ENCODE assay signal across 10 cellular contexts in genomic region chr22:39478461-39478860, GRCh38. TPM values are rescaled to one million over a fixed set of nuclear protein-coding genes. Genes with fewer than 3 reads are reported as not detected.
DNase-seq lines count a peak whose midpoint lies in the region; ATAC-seq lines count a peak whose summit lies in the region.
"Had no signal": no experiment of that assay in that cellular context is flagged by ENCODE, and none has a peak within 500 bp of the region (broad histone marks: within the 10 kb centered on the region; RNA-seq: fewer than 3 reads in every experiment).

No MANE protein-coding gene starts in this region.

- H3K27me3 Mint-ChIP-seq in activated CD4-positive, alpha-beta memory T cell treated with anti-CD3 and anti-CD28 coated beads, Interleukin-2, amount 10 ng/mL, durations not matched to agents 7 days and 5 days, result no peaks in the 10 kb centered on the region
- H3K27me3 Mint-ChIP-seq: activated naive CD8-positive, alpha-beta T cell had no signal

- DNase-seq in stimulated activated CD4-positive, alpha-beta T cell treated with anti-CD3 and anti-CD28 coated beads, Interleukin-15, amount 100 ng/mL, for 24 hours, result peak; percentile 33
- DNase-seq in stimulated activated CD4-positive, alpha-beta T cell treated with anti-CD3 and anti-CD28 coated beads, Interleukin-4, amount 100 ng/mL, for 1 hour, result no peak
- peak; percentile 44 for DNase-seq in activated CD4-positive, alpha-beta memory T cell treated with anti-CD3 and anti-CD28 coated beads, Interleukin-2, amount 10 ng/mL, durations not matched to agents 7 days and 5 days
- peak; percentile 86 for DNase-seq in islet precursor cell
- DNase-seq in Ammon's horn (ENCODE audit: low spot score), result no peak
- no peak for DNase-seq in SKM-1 treated with dmso at 0.1 percent for 144 hours (lab: John Stamatoyannopoulos, UW; ENCODE audit: unreplicated experiment)
- no peak for DNase-seq in OCI-M2 (lab: John Stamatoyannopoulos, UW; ENCODE audit: unreplicated experiment)
- DNase-seq: NCI-H774 had no signal

- ATAC-seq in HG02642 (IDR thresholded peaks at IDR 0.05; ENCODE audit: poor library complexity, unreplicated experiment), result no peak

- no peaks in the 10 kb centered on the region for H3K4me1 Mint-ChIP-seq in activated CD4-positive, alpha-beta memory T cell treated with anti-CD3 and anti-CD28 coated beads, Interleukin-2, amount 10 ng/mL, durations not matched to agents 7 days and 5 days

- CTCF ChIA-PET in activated CD4-positive, alpha-beta memory T cell treated with anti-CD3 and anti-CD28 coated beads, Interleukin-2, amount 10 ng/mL, durations not matched to agents 7 days and 5 days (lab: Charles Lee), result interaction anchor here (1.0 kb wide), 1 partner anchor 18 kb away, joined by 3 read pairs; no protein-coding TSS in a partner anchor

- no peaks in the 10 kb centered on the region for H3K9me3 Mint-ChIP-seq in activated CD4-positive, alpha-beta memory T cell treated with anti-CD3 and anti-CD28 coated beads, Interleukin-2, amount 10 ng/mL, durations not matched to agents 7 days and 5 days

- no peak overlapping the region for H3K27ac Mint-ChIP-seq in activated CD4-positive, alpha-beta memory T cell treated with anti-CD3 and anti-CD28 coated beads, Interleukin-2, amount 10 ng/mL, durations not matched to agents 7 days and 5 days
- H3K27ac Mint-ChIP-seq: activated naive CD8-positive, alpha-beta T cell had no signal

- POLR2A ChIA-PET in activated CD4-positive, alpha-beta memory T cell treated with anti-CD3 and anti-CD28 coated beads, Interleukin-2, amount 10 ng/mL, durations not matched to agents 7 days and 5 days (lab: Charles Lee), result interaction anchor here (1.1 kb wide), 1 partner anchor 10 kb away, joined by 3 read pairs; no protein-coding TSS in a partner anchor

- H3K4me3 Mint-ChIP-seq in activated CD4-positive, alpha-beta memory T cell treated with anti-CD3 and anti-CD28 coated beads, Interleukin-2, amount 10 ng/mL, durations not matched to agents 7 days and 5 days, result no peak overlapping the region
- H3K4me3 Mint-ChIP-seq: activated naive CD8-positive, alpha-beta T cell had no signal

- H3K36me3 Mint-ChIP-seq in activated CD4-positive, alpha-beta memory T cell treated with anti-CD3 and anti-CD28 coated beads, Interleukin-2, amount 10 ng/mL, durations not matched to agents 7 days and 5 days (ENCODE audit: low read depth), result no peaks in the 10 kb centered on the region
- H3K36me3 Mint-ChIP-seq: activated naive CD8-positive, alpha-beta T cell had no signal

RNA-seq across cellular contexts. Expression of gene MGAT3, which starts 21.6 kb away (rescaled TPM):
- under 1 TPM; 0.55 to 0.83 TPM for total RNA-seq in activated CD4-positive, alpha-beta memory T cell treated with anti-CD3 and anti-CD28 coated beads, Interleukin-2, amount 10 ng/mL, durations not matched to agents 7 days and 5 days

RNA-seq across cellular contexts. Expression of gene MIEF1, which starts 23.6 kb away (rescaled TPM):
- 10 to 100 TPM; 32.4 to 32.6 TPM for total RNA-seq in activated CD4-positive, alpha-beta memory T cell treated with anti-CD3 and anti-CD28 coated beads, Interleukin-2, amount 10 ng/mL, durations not matched to agents 7 days and 5 days

RNA-seq across cellular contexts. Expression of gene ATF4, which starts 41.9 kb away (rescaled TPM):
- total RNA-seq in activated CD4-positive, alpha-beta memory T cell treated with anti-CD3 and anti-CD28 coated beads, Interleukin-2, amount 10 ng/mL, durations not matched to agents 7 days and 5 days, result 100 to 1,000 TPM; 456 to 460 TPM

RNA-seq across cellular contexts. Expression of gene RPS19BP1, which starts 54.1 kb away (rescaled TPM):
- total RNA-seq in activated CD4-positive, alpha-beta memory T cell treated with anti-CD3 and anti-CD28 coated beads, Interleukin-2, amount 10 ng/mL, durations not matched to agents 7 days and 5 days, result 10 to 100 TPM; 54.3 to 60.7 TPM

Comparison
In these comparisons a context has a peak if more than half of its experiments do, and no peak if none do; other contexts are left out.
1. DNase-seq: peak in stimulated activated CD4-positive, alpha-beta T cell treated with anti-CD3 and anti-CD28 coated beads, Interleukin-15, amount 100 ng/mL, for 24 hours (single experiment), activated CD4-positive, alpha-beta memory T cell treated with anti-CD3 and anti-CD28 coated beads, Interleukin-2, amount 10 ng/mL, durations not matched to agents 7 days and 5 days (single experiment) and islet precursor cell (single experiment); none in stimulated activated CD4-positive, alpha-beta T cell treated with anti-CD3 and anti-CD28 coated beads, Interleukin-4, amount 100 ng/mL, for 1 hour (single experiment), Ammon's horn (single experiment), SKM-1 treated with dmso at 0.1 percent for 144 hours (single experiment) and OCI-M2 (single experiment).